9 cellular contexts compared by ENCODE assay signal in the genomic region with DNA sequence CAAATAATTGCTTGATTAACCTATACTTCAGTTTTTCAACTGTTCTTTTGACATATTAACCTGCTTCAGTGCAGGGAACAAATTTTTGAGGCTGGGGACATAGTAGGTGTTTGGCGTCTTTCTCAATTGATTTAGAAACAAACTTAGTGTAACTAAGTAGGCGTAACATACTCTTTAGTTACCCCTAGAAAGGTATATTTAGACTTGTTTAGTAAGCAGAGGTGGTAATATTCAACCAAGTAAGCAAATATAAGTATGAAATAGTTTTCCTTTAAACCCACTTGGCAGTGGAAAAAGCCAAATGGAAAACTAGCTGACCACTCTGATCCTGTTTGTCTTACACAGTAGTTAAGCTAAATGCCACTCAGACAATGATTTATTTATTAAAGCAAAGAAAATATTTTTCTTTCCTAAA.
DNase-seq lines count a peak whose midpoint lies in the region; ATAC-seq, FAIRE-seq and TF ChIP-seq lines count a peak whose summit lies in the region.
"Had no signal": no experiment of that assay in that cellular context is flagged by ENCODE, and none has a peak within 500 bp of the region (broad histone marks: within the 10 kb centered on the region; RNA-seq: fewer than 3 reads in every experiment).

No MANE protein-coding gene starts in this region.

- no peak for DNase-seq in adrenal gland
- DNase-seq in mucosa of gallbladder (ENCODE audit: low spot score) = no peak
- DNase-seq in NCI-H345 (lab: John Stamatoyannopoulos, UW) = no peak
- no peak for DNase-seq in SKM-1 (lab: John Stamatoyannopoulos, UW; ENCODE audit: unreplicated experiment)
- no peak for DNase-seq in HTR-8/SVneo (ENCODE audit: insufficient read length, low spot score)
- DNase-seq: T-helper 9 cell had no signal

- FAIRE-seq in HTR-8/SVneo (lab: Jason Lieb, UNC) = no peak

- H3K4me1 ChIP-seq in BLaER1 (peaks cover 17% of the 10 kb centered on the region), adrenal gland (replicated peaks in 1 of 2) (peaks cover 10 to 81% of the 10 kb centered on the region in 2 donors), muscle layer of duodenum (ENCODE audit: control insufficient read depth in 1 of 2, insufficient read depth in 2 of 2, low read length in 2 of 2) (peaks cover 5 to 68% of the 10 kb centered on the region in 2 donors)

- TF ChIP-seq POLR2A in adrenal gland (IDR thresholded peaks at IDR 0.05) = no peak

- 75 to 86% (median 82%) methylated on average over 2 of the region's 2 CpGs for WGBS in adrenal gland, 4 donors

- H3K4me2 ChIP-seq in BLaER1 = peak overlapping the region; percentile 27

- H3K9me3 ChIP-seq in BLaER1 (no peaks in the 10 kb centered on the region), adrenal gland (replicated peaks in 1 of 3) (no peaks in the 10 kb centered on the region), muscle layer of duodenum (ENCODE audit: control insufficient read depth in 1 of 2, low read length in 2 of 2) (no peaks in the 10 kb centered on the region)

- H3K4me3 ChIP-seq in BLaER1 = no peak overlapping the region
- H3K4me3 ChIP-seq in adrenal gland = peak overlapping the region in 2 of 4 donors; percentile 11 to 37
- H3K4me3 ChIP-seq in muscle layer of duodenum (ENCODE audit: low read depth in 1 of 2, low read length in 2 of 2) = peak overlapping the region; percentile 49 to 52

- H3K27ac ChIP-seq in BLaER1 (0 out of 2 replicates have a peak overlapping the region, but pooled peaks have one; percentile 5), adrenal gland (peak overlapping the region in 4 of 5 donors; percentile 16 to 53 (median 26)), muscle layer of duodenum (ENCODE audit: low read length) (peak overlapping the region; percentile 75)

- H3K27me3 ChIP-seq in BLaER1 (no peaks in the 10 kb centered on the region), adrenal gland (no peaks in the 10 kb centered on the region), muscle layer of duodenum (ENCODE audit: low read depth, low read length) (no peaks in the 10 kb centered on the region)

- TF ChIP-seq CTCF in adrenal gland (IDR thresholded peaks at IDR 0.05) = no peak

- H3K36me3 ChIP-seq in BLaER1 (peaks cover 5% of the 10 kb centered on the region; the same call in 1 of the 2 replicates), adrenal gland (replicated peaks in 1 of 2) (no peaks in the 10 kb centered on the region), muscle layer of duodenum (ENCODE audit: control insufficient read depth in 1 of 2, insufficient read depth in 2 of 2, low read length in 2 of 2) (no peaks in the 10 kb centered on the region)

- peak; percentile 42 for ATAC-seq in GM21447 (IDR thresholded peaks at IDR 0.05; ENCODE audit: unreplicated experiment)

- peaks cover 88% of the 10 kb centered on the region for H4K20me1 ChIP-seq in BLaER1

- intact Hi-C loops in adrenal gland (cut with DNase I) = no loop called here

- no peak overlapping the region for H3K9ac ChIP-seq in BLaER1

Comparison
In these comparisons a context has a peak if more than half of its experiments do, and no peak if none do; other contexts are left out.
1. H3K27ac ChIP-seq: peak in every context shown above with its lines; median percentile 75 in muscle layer of duodenum; 26 in adrenal gland; 5 in BLaER1.